In genomic region chr4:182169987-182170386, GRCh38 we compare ENCODE assay signal across 28 cellular contexts.
"Had no signal": no experiment of that assay in that cellular context is flagged by ENCODE, and none has a peak within 500 bp of the region (broad histone marks: within the 10 kb centered on the region; RNA-seq: fewer than 3 reads in every experiment).

No MANE protein-coding gene starts in this region.

- H3K27ac ChIP-seq: ascending aorta, brain microvascular endothelial cell, gastrocnemius medialis, heart left ventricle had no signal

- H3K4me3 Mint-ChIP-seq: activated CD4-positive, alpha-beta memory T cell treated with anti-CD3 and anti-CD28 coated beads for 36 hours; activated CD4-positive, alpha-beta T cell treated with anti-CD3 and anti-CD28 coated beads for 36 hours; activated CD4-positive, alpha-beta T cell treated with anti-CD3 and anti-CD28 coated beads, Interleukin-2, amount 10 ng/mL, durations not matched to agents 24 days and 14 days; activated naive CD4-positive, alpha-beta T cell treated with anti-CD3 and anti-CD28 coated beads, Interleukin-2, amount 10 ng/mL, durations not matched to agents 7 days and 5 days; activated naive CD8-positive, alpha-beta T cell treated with anti-CD3 and anti-CD28 coated beads, Interleukin-2, amount 10 ng/mL, durations not matched to agents 7 days and 5 days; activated T-cell treated with anti-CD3 and anti-CD28 coated beads, Interleukin-2, amount 50 U/mL, for 24 hours; activated T-cell treated with anti-CD3 and anti-CD28 coated beads, Interleukin-2, amount 50 U/mL, for 72 hours; effector memory CD8-positive, alpha-beta T cell had no signal

- H3K4me1 Mint-ChIP-seq: activated CD4-positive, alpha-beta T cell treated with anti-CD3 and anti-CD28 coated beads for 36 hours; activated CD4-positive, alpha-beta T cell treated with anti-CD3 and anti-CD28 coated beads, Interleukin-2, amount 10 ng/mL, durations not matched to agents 24 days and 14 days; activated naive CD4-positive, alpha-beta T cell treated with anti-CD3 and anti-CD28 coated beads, Interleukin-2, amount 10 ng/mL, durations not matched to agents 7 days and 5 days; activated naive CD8-positive, alpha-beta T cell treated with anti-CD3 and anti-CD28 coated beads, Interleukin-2, amount 10 ng/mL, durations not matched to agents 7 days and 5 days had no signal

- H3K27ac Mint-ChIP-seq: activated CD4-positive, alpha-beta memory T cell treated with anti-CD3 and anti-CD28 coated beads for 36 hours; activated CD4-positive, alpha-beta T cell treated with anti-CD3 and anti-CD28 coated beads for 36 hours; activated CD4-positive, alpha-beta T cell treated with anti-CD3 and anti-CD28 coated beads, Interleukin-2, amount 10 ng/mL, durations not matched to agents 24 days and 14 days; activated naive CD4-positive, alpha-beta T cell treated with anti-CD3 and anti-CD28 coated beads, Interleukin-2, amount 10 ng/mL, durations not matched to agents 7 days and 5 days; activated naive CD4-positive, alpha-beta T cell treated with anti-CD3 and anti-CD28 coated beads, Interleukin-2, amount 50 U/mL, for 72 hours; activated naive CD8-positive, alpha-beta T cell treated with anti-CD3 and anti-CD28 coated beads, Interleukin-2, amount 10 ng/mL, durations not matched to agents 7 days and 5 days; activated T-cell treated with anti-CD3 and anti-CD28 coated beads, Interleukin-2, amount 50 U/mL, for 24 hours; activated T-cell treated with anti-CD3 and anti-CD28 coated beads, Interleukin-2, amount 50 U/mL, for 72 hours; effector memory CD8-positive, alpha-beta T cell had no signal

- H3K36me3 Mint-ChIP-seq: activated CD4-positive, alpha-beta memory T cell treated with anti-CD3 and anti-CD28 coated beads for 36 hours; activated naive CD4-positive, alpha-beta T cell treated with anti-CD3 and anti-CD28 coated beads, Interleukin-2, amount 10 ng/mL, durations not matched to agents 7 days and 5 days; activated naive CD4-positive, alpha-beta T cell treated with anti-CD3 and anti-CD28 coated beads, Interleukin-2, amount 50 U/mL, for 72 hours; activated naive CD8-positive, alpha-beta T cell treated with anti-CD3 and anti-CD28 coated beads, Interleukin-2, amount 10 ng/mL, durations not matched to agents 7 days and 5 days had no signal

- FAIRE-seq: colon had no signal

- H3K4me1 ChIP-seq: ascending aorta, gastrocnemius medialis, heart left ventricle had no signal

- H3K9me3 Mint-ChIP-seq: activated CD4-positive, alpha-beta memory T cell treated with anti-CD3 and anti-CD28 coated beads for 36 hours; activated CD4-positive, alpha-beta T cell treated with anti-CD3 and anti-CD28 coated beads, Interleukin-2, amount 10 ng/mL, durations not matched to agents 24 days and 14 days; activated naive CD4-positive, alpha-beta T cell treated with anti-CD3 and anti-CD28 coated beads, Interleukin-2, amount 10 ng/mL, durations not matched to agents 7 days and 5 days; activated naive CD4-positive, alpha-beta T cell treated with anti-CD3 and anti-CD28 coated beads, Interleukin-2, amount 50 U/mL, for 72 hours; activated naive CD8-positive, alpha-beta T cell treated with anti-CD3 and anti-CD28 coated beads, Interleukin-2, amount 10 ng/mL, durations not matched to agents 7 days and 5 days; activated T-cell treated with anti-CD3 and anti-CD28 coated beads, Interleukin-2, amount 50 U/mL, for 24 hours; activated T-cell treated with anti-CD3 and anti-CD28 coated beads, Interleukin-2, amount 50 U/mL, for 72 hours; effector memory CD8-positive, alpha-beta T cell had no signal

- H3K36me3 ChIP-seq: ascending aorta, brain microvascular endothelial cell, gastrocnemius medialis, heart left ventricle had no signal

- H3K27me3 Mint-ChIP-seq: activated CD4-positive, alpha-beta memory T cell treated with anti-CD3 and anti-CD28 coated beads for 36 hours; activated CD4-positive, alpha-beta T cell treated with anti-CD3 and anti-CD28 coated beads for 36 hours; activated CD4-positive, alpha-beta T cell treated with anti-CD3 and anti-CD28 coated beads, Interleukin-2, amount 10 ng/mL, durations not matched to agents 24 days and 14 days; activated naive CD4-positive, alpha-beta T cell treated with anti-CD3 and anti-CD28 coated beads, Interleukin-2, amount 10 ng/mL, durations not matched to agents 7 days and 5 days; activated T-cell treated with anti-CD3 and anti-CD28 coated beads, Interleukin-2, amount 50 U/mL, for 24 hours; effector memory CD8-positive, alpha-beta T cell had no signal

- H3K4me3 ChIP-seq: ascending aorta, gastrocnemius medialis, heart left ventricle had no signal

- DNase-seq: activated CD4-positive, alpha-beta memory T cell treated with anti-CD3 and anti-CD28 coated beads for 36 hours; activated CD4-positive, alpha-beta T cell treated with anti-CD3 and anti-CD28 coated beads for 36 hours; activated CD4-positive, alpha-beta T cell treated with anti-CD3 and anti-CD28 coated beads, Interleukin-2, amount 10 ng/mL, durations not matched to agents 24 days and 14 days; activated CD4-positive, CD25-positive, alpha-beta regulatory T cell; activated CD4-positive, CD25-positive, alpha-beta regulatory T cell treated with anti-CD3 and anti-CD28 coated beads, Interleukin-2, amount 50 U/mL, for 72 hours; activated CD8-positive, alpha-beta memory T cell treated with anti-CD3 and anti-CD28 coated beads, Interleukin-2, amount 50 U/mL, for 48 hours; activated gamma-delta T cell; activated naive CD4-positive, alpha-beta T cell; activated naive CD4-positive, alpha-beta T cell treated with anti-CD3 and anti-CD28 coated beads, Interleukin-2, amount 10 ng/mL, durations not matched to agents 7 days and 5 days; activated naive CD8-positive, alpha-beta T cell treated with anti-CD3 and anti-CD28 coated beads, Interleukin-2, amount 10 ng/mL, durations not matched to agents 7 days and 5 days; activated T-cell treated with anti-CD3 and anti-CD28 coated beads for 4 hours; activated T-cell treated with anti-CD3 and anti-CD28 coated beads, Interleukin-2, amount 50 U/mL, for 24 hours; activated T-cell treated with anti-CD3 and anti-CD28 coated beads, Interleukin-2, amount 50 U/mL, for 72 hours; brain microvascular endothelial cell; caudate nucleus; cortex of kidney; dermis blood vessel endothelial cell; effector CD4-positive, alpha-beta T cell; effector memory CD8-positive, alpha-beta T cell; foreskin fibroblast; gastrocnemius medialis; glutamatergic neuron; heart left ventricle; T-helper 2 cell had no signal

- H3K27me3 ChIP-seq: ascending aorta, brain microvascular endothelial cell, gastrocnemius medialis had no signal

- H3K9me3 ChIP-seq: ascending aorta, heart left ventricle had no signal

- ATAC-seq: activated CD4-positive, alpha-beta T cell treated with anti-CD3 and anti-CD28 coated beads for 36 hours; activated naive CD4-positive, alpha-beta T cell treated with anti-CD3 and anti-CD28 coated beads, Interleukin-2, amount 50 U/mL, for 72 hours; activated T-cell treated with anti-CD3 and anti-CD28 coated beads, Interleukin-2, amount 50 U/mL, for 72 hours; effector memory CD8-positive, alpha-beta T cell; esophagus mucosa; gastrocnemius medialis; heart left ventricle had no signal
